In the genomic region with DNA sequence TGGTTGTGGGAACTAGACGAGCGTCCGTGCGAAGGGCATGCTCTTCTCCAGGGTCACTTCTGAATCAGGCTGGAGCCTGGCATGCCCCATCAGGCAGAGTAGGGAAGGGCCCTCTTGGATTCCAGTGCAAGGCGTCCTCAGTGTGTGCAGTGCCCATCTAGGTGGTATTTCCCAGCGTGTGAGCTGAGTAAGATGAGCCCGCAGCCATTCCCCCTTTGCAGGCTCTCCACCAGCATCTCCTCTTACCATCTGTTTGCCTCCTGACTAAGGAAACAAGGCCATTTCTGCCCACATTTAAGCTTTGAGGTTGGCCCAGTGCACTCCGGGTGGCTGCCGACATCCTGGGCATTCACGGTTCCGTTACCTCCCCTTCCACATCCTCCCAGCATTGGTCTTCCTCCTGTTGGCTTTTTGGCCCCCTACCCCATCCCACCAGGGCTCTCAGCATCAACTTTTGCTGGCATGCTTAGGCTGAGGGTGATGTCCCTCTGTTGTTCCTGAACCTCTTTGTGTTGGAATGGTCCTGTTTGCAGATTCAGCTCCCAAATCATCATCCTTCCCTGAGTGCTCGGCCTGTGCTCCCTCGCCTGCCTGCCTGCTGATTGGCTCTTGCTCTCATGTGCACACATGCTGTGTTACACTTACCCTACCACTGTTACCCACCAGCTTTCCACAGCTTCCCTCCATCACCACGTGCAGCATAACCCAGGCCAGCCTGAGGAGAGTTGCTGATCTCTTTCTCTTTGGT, we compare ENCODE assay signal across 12 cellular contexts. TPM values are rescaled to one million over a fixed set of nuclear protein-coding genes. Genes with fewer than 3 reads are reported as not detected.
DNase-seq lines count a peak whose midpoint lies in the region; ATAC-seq lines count a peak whose summit lies in the region.
"Had no signal": no experiment of that assay in that cellular context is flagged by ENCODE, and none has a peak within 500 bp of the region (broad histone marks: within the 10 kb centered on the region; RNA-seq: fewer than 3 reads in every experiment).

No MANE protein-coding gene starts in this region.

- H2AK5ac ChIP-seq in neuronal stem cell (ENCODE audit: low read depth, low read length), result no peak overlapping the region

- H3K9me3 ChIP-seq in neuronal stem cell (replicated peaks in 1 of 2; ENCODE audit: control insufficient read depth in 2 of 2, insufficient read depth in 1 of 2, low read depth in 1 of 2, low read length in 2 of 2), result no peaks in the 10 kb centered on the region
- H3K9me3 ChIP-seq: prostate gland, transverse colon had no signal

- peaks cover 34 to 70% of the 10 kb centered on the region in 2 donors for H3K36me3 ChIP-seq in neuronal stem cell (replicated peaks in 1 of 2; ENCODE audit: control insufficient read depth in 2 of 2, insufficient read depth in 2 of 2, low read length in 2 of 2)
- H3K36me3 ChIP-seq: prostate gland had no signal

- peak overlapping the region; percentile 44 for H2BK5ac ChIP-seq in neuronal stem cell (ENCODE audit: low read length)

- no peak overlapping the region for H2BK12ac ChIP-seq in neuronal stem cell (ENCODE audit: low read length)

- no peaks in the 10 kb centered on the region for H3K27me3 ChIP-seq in neuronal stem cell (ENCODE audit: control insufficient read depth in 3 of 3, insufficient read depth in 3 of 3, low read depth in 1 of 3, low read length in 3 of 3)
- H3K27me3 ChIP-seq: transverse colon had no signal

- DNase-seq in DMS 273 (lab: John Stamatoyannopoulos, UW; ENCODE audit: unreplicated experiment), result peak; percentile 74
- peak; percentile 32 for DNase-seq in NCI-H446 treated with DMSO at 0.1 percent for 48 hours (lab: John Stamatoyannopoulos, UW)
- peak; percentile 42 for DNase-seq in cerebellar cortex (ENCODE audit: low spot score)
- DNase-seq in neuronal stem cell (ENCODE audit: low spot score), result no peak
- DNase-seq: Calu3, dermis blood vessel endothelial cell, NCI-H1436 treated with DMSO at 0.1 percent for 48 hours, transverse colon had no signal

- no peak overlapping the region for H3K4me3 ChIP-seq in neuronal stem cell (ENCODE audit: low read length in 2 of 2)
- H3K4me3 ChIP-seq: prostate gland, transverse colon had no signal

- no peak overlapping the region for H3K4ac ChIP-seq in neuronal stem cell (ENCODE audit: low read length)

- H3K23ac ChIP-seq in neuronal stem cell (ENCODE audit: low read depth, low read length, poor library complexity), result no peak overlapping the region

- H2BK120ac ChIP-seq in neuronal stem cell (ENCODE audit: low read depth, low read length), result no peak overlapping the region

- H3K27ac ChIP-seq in neuronal stem cell (replicated peaks; ENCODE audit: low read length), result no peak overlapping the region
- H3K27ac ChIP-seq: prostate gland had no signal

- no peak overlapping the region for H2AFZ ChIP-seq in neuronal stem cell (ENCODE audit: low read length)

- no peak overlapping the region for H3K9ac ChIP-seq in neuronal stem cell (ENCODE audit: low read depth, low read length, poor library complexity)

- no peak overlapping the region for H4K8ac ChIP-seq in neuronal stem cell (ENCODE audit: low read depth, low read length)

- peaks cover 0 to 10% of the 10 kb centered on the region in 2 donors for H3K4me1 ChIP-seq in neuronal stem cell (ENCODE audit: control insufficient read depth in 2 of 2, insufficient read depth in 1 of 2, low read depth in 1 of 2, low read length in 2 of 2)

- no peak overlapping the region for H4K91ac ChIP-seq in neuronal stem cell (ENCODE audit: low read depth, low read length, poor library complexity)

- no peak for ATAC-seq in HG02938 (IDR thresholded peaks at IDR 0.05; ENCODE audit: unreplicated experiment)
- no peak for ATAC-seq in GM19035 (IDR thresholded peaks at IDR 0.05; ENCODE audit: unreplicated experiment)
- ATAC-seq in HG02981 (IDR thresholded peaks at IDR 0.05; ENCODE audit: unreplicated experiment), result no peak

- peaks cover 14% of the 10 kb centered on the region for H3K79me1 ChIP-seq in neuronal stem cell (ENCODE audit: low read depth, low read length)

- no peak overlapping the region for H2BK15ac ChIP-seq in neuronal stem cell (ENCODE audit: low read length)

- no CpG with 5 or more reads among the region's 14 CpGs for WGBS in neuronal stem cell (ENCODE audit: extremely low coverage in 2 of 2, insufficient read length in 2 of 2, insufficient replicate concordance in 1 of 2), 2 donors

- H3K4me2 ChIP-seq in neuronal stem cell (ENCODE audit: insufficient read depth, low read length, poor library complexity, severe bottlenecking), result no peak overlapping the region

- peak overlapping the region; percentile 19 for H3K18ac ChIP-seq in neuronal stem cell (ENCODE audit: low read length)

- no peak overlapping the region for H3K14ac ChIP-seq in neuronal stem cell (ENCODE audit: low read length)

RNA-seq across cellular contexts. Expression of a gene that starts 11.8 kb away (rescaled TPM):
- 20.9 TPM for polyA plus RNA-seq in neuronal stem cell (2013, experiment 1 of 2)
- polyA plus RNA-seq in neuronal stem cell (2013, experiment 2 of 2), result 21.5 TPM
